ENCODE assay signal across 23 cellular contexts in the genomic region with DNA sequence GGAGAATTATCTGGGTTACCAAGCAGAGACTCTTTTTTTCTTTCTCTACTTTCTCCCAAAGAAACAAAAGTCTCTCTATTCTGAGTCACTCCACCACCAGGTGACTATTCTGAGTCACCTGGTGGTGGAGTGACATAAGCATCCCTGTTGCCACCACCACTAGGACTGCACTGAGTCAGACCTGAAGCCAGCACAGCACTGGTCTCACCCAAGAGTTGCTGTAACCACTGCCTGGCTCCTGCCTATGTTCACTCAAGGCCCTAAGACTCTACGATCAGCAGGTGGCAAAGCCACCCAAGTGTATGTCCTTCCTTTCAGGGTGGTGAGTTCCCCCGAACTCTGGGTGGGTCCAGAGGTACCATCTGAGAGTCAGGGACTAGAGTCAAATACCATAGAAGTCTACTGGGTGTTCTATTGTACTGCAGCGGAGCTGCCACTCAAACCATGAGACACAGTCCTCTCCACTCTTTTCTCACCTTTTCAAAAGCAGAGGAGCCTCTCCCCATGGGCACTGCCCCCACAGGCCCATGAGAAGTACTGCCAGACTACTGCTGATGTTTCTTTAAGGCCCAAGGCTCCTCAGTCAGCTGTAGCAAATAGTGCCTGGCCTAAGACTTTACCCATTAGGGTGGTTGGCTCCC.
A peak's percentile ranks its signal among the peaks of the same experiment; 100 is the strongest.
DNase-seq lines count a peak whose midpoint lies in the region; ATAC-seq and TF ChIP-seq lines count a peak whose summit lies in the region.
"Had no signal": no experiment of that assay in that cellular context is flagged by ENCODE, and none has a peak within 500 bp of the region (broad histone marks: within the 10 kb centered on the region; RNA-seq: fewer than 3 reads in every experiment).

No MANE protein-coding gene starts in this region.

- ATAC-seq in GM18520 (IDR thresholded peaks at IDR 0.05; ENCODE audit: unreplicated experiment), result peak; percentile 80
- ATAC-seq in HG03354 (IDR thresholded peaks at IDR 0.05; ENCODE audit: poor library complexity, severe bottlenecking, unreplicated experiment), result peak; percentile 81
- ATAC-seq in GM18867 (IDR thresholded peaks at IDR 0.05; ENCODE audit: unreplicated experiment), result no peak

- H3K27ac ChIP-seq in esophagus squamous epithelium, result no peak overlapping the region
- H3K27ac ChIP-seq: GM23248, KMS-11, thyroid gland had no signal

- DNase-seq in DMS53 (lab: John Stamatoyannopoulos, UW) (peak; percentile 69), epithelial cell of esophagus (ENCODE audit: low read depth) (peak; percentile 14), esophagus squamous epithelium (lab: John Stamatoyannopoulos, UW) (no peak), NCI-H1694 (lab: John Stamatoyannopoulos, UW) (no peak), cerebellar nuclear complex (lab: John Stamatoyannopoulos, UW) (no peak)
- DNase-seq: activated CD4-positive, alpha-beta T cell treated with anti-CD3 and anti-CD28 coated beads, Interleukin-2, amount 50 U/mL, for 1 hour; activated naive CD4-positive, alpha-beta T cell treated with Interleukin-2 at 50 U/mL for 16 hours; anterior cingulate cortex; caudate nucleus; CD4-positive, CD25-positive, alpha-beta regulatory T cell; DMS 273 treated with DMSO at 0.1 percent for 48 hours; GM23248; hippocampal formation; MV-4-11; NCI-H2171 treated with DMSO at 0.1 percent for 48 hours; NCI-H524 treated with DMSO at 0.1 percent for 48 hours; posterior cingulate gyrus; stimulated activated naive CD4-positive, alpha-beta T cell; thyroid gland had no signal

- no peak for TF ChIP-seq CTCF in epithelial cell of esophagus (IDR thresholded peaks at IDR 0.05; ENCODE audit: insufficient read depth, low read depth, low read length, missing control alignments)
- no peak for TF ChIP-seq CTCF in esophagus squamous epithelium (IDR thresholded peaks at IDR 0.05)

- H3K9me3 ChIP-seq in esophagus squamous epithelium, result no peaks in the 10 kb centered on the region
- H3K9me3 ChIP-seq: thyroid gland had no signal

- intact Hi-C loops in esophagus squamous epithelium (cut with DNase I), result no loop called here

- H3K36me3 ChIP-seq in esophagus squamous epithelium, result no peaks in the 10 kb centered on the region
- H3K36me3 ChIP-seq: thyroid gland had no signal

- peaks cover 0 to 5% (median 0%) of the 10 kb centered on the region in 4 donors for H3K27me3 ChIP-seq in esophagus squamous epithelium
- H3K27me3 ChIP-seq: thyroid gland had no signal

- no peak for TF ChIP-seq POLR2A in esophagus squamous epithelium (IDR thresholded peaks at IDR 0.05)

- H3K4me1 ChIP-seq in esophagus squamous epithelium, result no peaks in the 10 kb centered on the region
- H3K4me1 ChIP-seq: thyroid gland had no signal

- H3K4me3 ChIP-seq in epithelial cell of esophagus (ENCODE audit: low read length), result no peak overlapping the region
- H3K4me3 ChIP-seq in esophagus squamous epithelium, result no peak overlapping the region
- H3K4me3 ChIP-seq: GM23248, thyroid gland had no signal

- WGBS in esophagus squamous epithelium, 2 donors, result no CpG with 5 or more reads among the region's 3 CpGs

Comparison
In these comparisons a context has a peak if more than half of its experiments do, and no peak if none do; other contexts are left out.
1. DNase-seq: peak in DMS53 (single experiment) and epithelial cell of esophagus (single experiment); none in esophagus squamous epithelium (single experiment), NCI-H1694 (single experiment) and cerebellar nuclear complex (0 of 2).